10 cellular contexts compared by ENCODE assay signal in the genomic region with DNA sequence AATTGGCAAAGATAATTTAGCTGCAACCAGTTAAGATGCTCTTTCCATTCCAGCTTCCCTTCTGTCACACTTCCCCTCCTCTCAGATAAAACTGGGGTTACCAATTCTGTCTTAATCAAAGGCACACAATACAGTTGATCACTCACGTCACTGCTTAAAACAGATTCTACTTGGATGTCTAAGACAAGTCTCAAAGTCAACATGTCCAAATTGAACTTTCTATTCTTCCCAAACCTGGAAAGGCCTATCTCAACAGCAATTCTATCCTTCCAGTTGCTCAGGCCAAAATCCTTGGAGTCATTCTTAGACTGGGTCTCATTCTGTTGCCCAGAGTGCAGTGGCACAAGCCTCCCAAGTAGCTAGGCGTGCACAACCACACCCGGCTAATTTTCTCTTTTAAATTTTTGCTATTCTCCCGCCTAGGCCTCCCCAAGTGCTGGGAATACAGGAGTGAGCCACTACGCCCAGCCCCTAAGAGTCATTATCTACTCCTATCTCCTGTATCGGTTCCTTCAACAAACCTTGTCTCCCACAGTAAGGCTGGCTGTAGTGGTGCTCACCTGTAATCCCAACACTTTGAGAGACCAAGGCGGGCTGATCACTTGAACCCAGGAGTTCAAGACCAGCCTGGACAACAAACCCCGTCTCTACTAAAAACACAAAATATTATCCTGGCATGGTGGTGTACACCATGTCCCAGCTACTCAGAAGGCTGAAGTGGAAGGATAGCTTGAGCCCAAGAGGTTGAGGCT. TPM values are rescaled to one million over a fixed set of nuclear protein-coding genes. Genes with fewer than 3 reads are reported as not detected.
DNase-seq lines count a peak whose midpoint lies in the region; ATAC-seq and TF ChIP-seq lines count a peak whose summit lies in the region.
"Had no signal": no experiment of that assay in that cellular context is flagged by ENCODE, and none has a peak within 500 bp of the region (broad histone marks: within the 10 kb centered on the region; RNA-seq: fewer than 3 reads in every experiment).

No MANE protein-coding gene starts in this region.

- H3K79me1 ChIP-seq in mesendoderm (ENCODE audit: low read length), result peaks cover 16% of the 10 kb centered on the region

- no peak overlapping the region for H2AK5ac ChIP-seq in mesendoderm (ENCODE audit: low read length)

- no peak overlapping the region for H2BK15ac ChIP-seq in mesendoderm (replicated peaks; ENCODE audit: low read depth)

- H3K36me3 ChIP-seq in OCI-LY1 (ENCODE audit: insufficient read depth, low read length) (peaks cover 78% of the 10 kb centered on the region), mesendoderm (ENCODE audit: control insufficient read depth, insufficient read depth, low read length) (peaks cover 14% of the 10 kb centered on the region), psoas muscle (ENCODE audit: insufficient read depth in 1 of 2, low read depth in 1 of 2) (peaks cover 9 to 48% of the 10 kb centered on the region in 2 donors)

- no CpG with 5 or more reads among the region's 8 CpGs for WGBS in mesendoderm (ENCODE audit: extremely low coverage, insufficient coverage, low lambda C conversion rate)
- WGBS in psoas muscle, 3 donors, result 70 to 83% (median 74%) methylated on average over 8 of the region's 8 CpGs

- DNase-seq in activated CD4-positive, alpha-beta T cell treated with anti-CD3 and anti-CD28 coated beads, Interleukin-2, amount 10 ng/mL, durations not matched to agents 24 days and 14 days, result no peak
- DNase-seq in activated CD4-positive, alpha-beta T cell treated with anti-CD3 and anti-CD28 coated beads, Interleukin-2, amount 50 U/mL, for 48 hours, result no peak
- DNase-seq in mesendoderm, result no peak
- DNase-seq in activated gamma-delta T cell treated with Interleukin-2 at 50 U/mL for 16 hours, result no peak
- no peak for DNase-seq in psoas muscle
- DNase-seq: activated effector memory CD4-positive, alpha-beta T cell treated with anti-CD3 and anti-CD28 coated beads, Interleukin-2, amount 50 U/mL, for 16 hours; NK-92 treated with Interleukin-12 subunit alpha and Interleukin-12 subunit beta, amount 100 ng/mL, for 24 hours had no signal

- peaks cover 7% of the 10 kb centered on the region; the same call in 1 of the 2 replicates for H4K20me1 ChIP-seq in OCI-LY1 (ENCODE audit: insufficient read depth, low read length)

- H3K4me1 ChIP-seq in OCI-LY1 (ENCODE audit: insufficient read depth, low read length, severe bottlenecking), result peaks cover 25% of the 10 kb centered on the region
- no peaks in the 10 kb centered on the region for H3K4me1 ChIP-seq in mesendoderm (ENCODE audit: control insufficient read depth, low read depth, low read length)
- H3K4me1 ChIP-seq in psoas muscle, result peaks cover 27% of the 10 kb centered on the region

- no peak overlapping the region for H3K23ac ChIP-seq in mesendoderm (ENCODE audit: low read length)

- intact Hi-C loops in activated CD4-positive, alpha-beta T cell treated with anti-CD3 and anti-CD28 coated beads, Interleukin-2, amount 10 ng/mL, durations not matched to agents 24 days and 14 days (cut with micrococcal nuclease), result loop anchor here (10.0 kb wide), 1 partner anchor 1513 kb away; a partner anchor contains a TSS
- intact Hi-C loops in psoas muscle (cut with DNase I), result no loop called here

- H3K4ac ChIP-seq in mesendoderm (ENCODE audit: low read depth, low read length), result peak overlapping the region; percentile 6

- H3K9me3 ChIP-seq in OCI-LY1 (ENCODE audit: low read length), result no peaks in the 10 kb centered on the region
- H3K9me3 ChIP-seq in psoas muscle, result no peaks in the 10 kb centered on the region
- H3K9me3 ChIP-seq: right atrium auricular region, vagina had no signal

- H3K4me1 Mint-ChIP-seq in activated CD4-positive, alpha-beta T cell treated with anti-CD3 and anti-CD28 coated beads, Interleukin-2, amount 10 ng/mL, durations not matched to agents 24 days and 14 days, result peaks cover 47% of the 10 kb centered on the region

- H2BK5ac ChIP-seq in mesendoderm (ENCODE audit: low read length), result no peak overlapping the region

- ATAC-seq in psoas muscle, result no peak

- H3K27ac ChIP-seq in OCI-LY1 (ENCODE audit: low read depth, low read length, poor library complexity, severe bottlenecking) (peak overlapping the region; percentile 7), mesendoderm (ENCODE audit: low read depth, low read length) (no peak overlapping the region), psoas muscle (no peak overlapping the region)
- H3K27ac ChIP-seq: right atrium auricular region, vagina had no signal

- no peak overlapping the region for H2AFZ ChIP-seq in OCI-LY1 (ENCODE audit: low read length)

- no peak overlapping the region for H4K5ac ChIP-seq in mesendoderm (ENCODE audit: low read length)

- H3K56ac ChIP-seq in mesendoderm (ENCODE audit: low read length), result no peak overlapping the region

- no peaks in the 10 kb centered on the region for H3F3A ChIP-seq in OCI-LY1 (ENCODE audit: insufficient read depth, low read length)

- peak overlapping the region; percentile 30 for H3K27ac Mint-ChIP-seq in activated CD4-positive, alpha-beta T cell treated with anti-CD3 and anti-CD28 coated beads, Interleukin-2, amount 10 ng/mL, durations not matched to agents 24 days and 14 days

- H3K4me3 ChIP-seq in OCI-LY1 (ENCODE audit: low read depth, low read length, poor library complexity, severe bottlenecking), result no peak overlapping the region
- no peak overlapping the region for H3K4me3 ChIP-seq in mesendoderm (ENCODE audit: low read length)
- H3K4me3 ChIP-seq in psoas muscle, result no peak overlapping the region
- H3K4me3 ChIP-seq: right atrium auricular region, vagina had no signal

- no peaks in the 10 kb centered on the region for H3K9me3 Mint-ChIP-seq in activated CD4-positive, alpha-beta T cell treated with anti-CD3 and anti-CD28 coated beads, Interleukin-2, amount 10 ng/mL, durations not matched to agents 24 days and 14 days

- no peak overlapping the region for H2BK120ac ChIP-seq in mesendoderm (ENCODE audit: low read depth, low read length)

- no peaks in the 10 kb centered on the region for H3K9me2 ChIP-seq in OCI-LY1 (ENCODE audit: low read depth, low read length)

- H3K4me2 ChIP-seq in OCI-LY1 (ENCODE audit: low read length) (no peak overlapping the region), mesendoderm (ENCODE audit: low read length) (no peak overlapping the region)

- H3K9ac ChIP-seq in OCI-LY1 (ENCODE audit: low read length), result no peak overlapping the region
- peak overlapping the region; percentile 4 for H3K9ac ChIP-seq in mesendoderm (ENCODE audit: low read length)

- H4K8ac ChIP-seq in mesendoderm (ENCODE audit: low read depth, low read length), result no peak overlapping the region

- H3K27me3 ChIP-seq in OCI-LY1 (ENCODE audit: insufficient read depth, low read length) (no peaks in the 10 kb centered on the region), mesendoderm (ENCODE audit: insufficient read depth, low read length, poor library complexity) (no peaks in the 10 kb centered on the region), psoas muscle (ENCODE audit: insufficient read depth in 3 of 3, low read length in 2 of 3) (no peaks in the 10 kb centered on the region)
- H3K27me3 ChIP-seq: right atrium auricular region, vagina had no signal

- TF ChIP-seq CTCF in OCI-LY1 (IDR thresholded peaks at IDR 0.05; ENCODE audit: low read length) (no peak), psoas muscle (IDR thresholded peaks at IDR 0.05) (no peak)

- H3K36me3 Mint-ChIP-seq in activated CD4-positive, alpha-beta T cell treated with anti-CD3 and anti-CD28 coated beads, Interleukin-2, amount 10 ng/mL, durations not matched to agents 24 days and 14 days (ENCODE audit: low read depth), result peaks cover 78% of the 10 kb centered on the region

- peaks cover 57% of the 10 kb centered on the region for H3K79me2 ChIP-seq in OCI-LY1 (ENCODE audit: insufficient read depth, low read length)
- H3K79me2 ChIP-seq in mesendoderm (ENCODE audit: control insufficient read depth, insufficient read depth, low read length), result peaks cover 55% of the 10 kb centered on the region

- H3K18ac ChIP-seq in mesendoderm (ENCODE audit: low read length), result no peak overlapping the region

- H3K4me3 Mint-ChIP-seq in activated CD4-positive, alpha-beta T cell treated with anti-CD3 and anti-CD28 coated beads, Interleukin-2, amount 10 ng/mL, durations not matched to agents 24 days and 14 days, result no peak overlapping the region

- H3K27me3 Mint-ChIP-seq in activated CD4-positive, alpha-beta T cell treated with anti-CD3 and anti-CD28 coated beads, Interleukin-2, amount 10 ng/mL, durations not matched to agents 24 days and 14 days, result peaks cover 2% of the 10 kb centered on the region

RNA-seq across cellular contexts. Expression of a gene that starts 4.8 kb away (rescaled TPM):
- total RNA-seq in activated CD4-positive, alpha-beta T cell treated with anti-CD3 and anti-CD28 coated beads, Interleukin-2, amount 10 ng/mL, durations not matched to agents 24 days and 14 days, result 1,960 and 2,033 TPM in 2 replicates
- 20,930 TPM for polyA plus RNA-seq in mesendoderm (2013, experiment 1 of 2)
- polyA plus RNA-seq in mesendoderm (2013, experiment 2 of 2), result 20,188 TPM
- 1,000 to 10,000 TPM in 3 of 4 donors, 100 to 1,000 TPM in 1; 835 to 1,213 (median 1,105) TPM for total RNA-seq in psoas muscle
- 1,000 to 10,000 TPM; 2,670 to 3,711 (median 3,167) TPM for polyA plus RNA-seq in psoas muscle

RNA-seq across cellular contexts. Expression of a gene that starts 17.4 kb away (rescaled TPM):
- 47.7 and 50.4 TPM in 2 replicates for total RNA-seq in activated CD4-positive, alpha-beta T cell treated with anti-CD3 and anti-CD28 coated beads, Interleukin-2, amount 10 ng/mL, durations not matched to agents 24 days and 14 days
- polyA plus RNA-seq in mesendoderm (2013, experiment 1 of 2), result 33.2 TPM
- polyA plus RNA-seq in mesendoderm (2013, experiment 2 of 2), result 32.8 TPM
- total RNA-seq in psoas muscle, result 1 to 10 TPM; 2.4 to 6.4 (median 4.7) TPM
- 1 to 10 TPM; 4.5 to 7.2 (median 5.6) TPM for polyA plus RNA-seq in psoas muscle

RNA-seq across cellular contexts. Expression of a gene that starts 39.0 kb away (rescaled TPM):
- 221 and 229 TPM in 2 replicates for total RNA-seq in activated CD4-positive, alpha-beta T cell treated with anti-CD3 and anti-CD28 coated beads, Interleukin-2, amount 10 ng/mL, durations not matched to agents 24 days and 14 days
- 749 TPM for polyA plus RNA-seq in mesendoderm (2013, experiment 1 of 2)
- polyA plus RNA-seq in mesendoderm (2013, experiment 2 of 2), result 740 TPM
- 100 to 1,000 TPM in 3 of 4 donors, 10 to 100 TPM in 1; 84.6 to 178 (median 152) TPM for total RNA-seq in psoas muscle
- polyA plus RNA-seq in psoas muscle, result 100 to 1,000 TPM; 366 to 522 (median 445) TPM

RNA-seq across cellular contexts. Expression of a gene that starts 39.2 kb away (rescaled TPM):
- 45.6 and 48.5 TPM in 2 replicates for total RNA-seq in activated CD4-positive, alpha-beta T cell treated with anti-CD3 and anti-CD28 coated beads, Interleukin-2, amount 10 ng/mL, durations not matched to agents 24 days and 14 days
- 19.9 TPM for polyA plus RNA-seq in mesendoderm (2013, experiment 1 of 2)
- polyA plus RNA-seq in mesendoderm (2013, experiment 2 of 2), result 20.1 TPM
- 10 to 100 TPM in 1 of 4 donors, 1 to 10 TPM in 3; 8.0 to 12.4 (median 9.3) TPM for total RNA-seq in psoas muscle
- polyA plus RNA-seq in psoas muscle, result 10 to 100 TPM in 2 of 3 donors, 1 to 10 TPM in 1; 5.5 to 11.4 (median 10.6) TPM

RNA-seq across cellular contexts. Expression of a gene that starts 53.7 kb away (rescaled TPM):
- total RNA-seq in activated CD4-positive, alpha-beta T cell treated with anti-CD3 and anti-CD28 coated beads, Interleukin-2, amount 10 ng/mL, durations not matched to agents 24 days and 14 days, result 12.3 and 12.5 TPM in 2 replicates
- polyA plus RNA-seq in mesendoderm (2013, experiment 1 of 2), result 15.5 TPM
- polyA plus RNA-seq in mesendoderm (2013, experiment 2 of 2), result 19.3 TPM
- total RNA-seq in psoas muscle, result 1 to 10 TPM; 4.0 to 6.0 (median 4.2) TPM
- polyA plus RNA-seq in psoas muscle, result 10 to 100 TPM in 1 of 3 donors, 1 to 10 TPM in 2; 6.7 to 10.6 (median 9.5) TPM
